8 cellular contexts compared by ENCODE assay signal in genomic region chr17:80876456-80877094, GRCh38.
DNase-seq lines count a peak whose midpoint lies in the region; ATAC-seq and TF ChIP-seq lines count a peak whose summit lies in the region.
"Not testable (repeated sequence)": the region's sequence is repeated elsewhere in the genome, so short reads cannot be mapped to it uniquely, and the experiment has no call there.

No MANE protein-coding gene starts in this region.

- not testable (repeated sequence) for TF ChIP-seq CTCF in activated B cell treated with CpG ODN at 0.5 μM for 24 hours (IDR thresholded peaks at IDR 0.05)

- not testable (repeated sequence) for ATAC-seq in CD4-positive, CD25-positive, alpha-beta regulatory T cell (ENCODE audit: low read depth in 2 of 2); activated B cell treated with CpG ODN at 0.5 μM for 24 hours (ENCODE audit: low read depth); activated T-cell treated with anti-CD3 and anti-CD28 coated beads, Interleukin-2, amount 50 U/mL, for 72 hours (replicated peaks in 1 of 2); activated naive CD8-positive, alpha-beta T cell treated with anti-CD3 and anti-CD28 coated beads, Interleukin-2, amount 50 U/mL, for 24 hours; left cardiac atrium; naive B cell (ENCODE audit: low read depth in 2 of 2)

- H3K36me3 ChIP-seq in CD4-positive, CD25-positive, alpha-beta regulatory T cell (ENCODE audit: control insufficient read depth, insufficient read depth, low read length) = not testable (repeated sequence)

- CTCF ChIA-PET in activated B cell treated with CpG ODN at 0.5 μM for 24 hours (lab: Charles Lee) = not testable (repeated sequence)

- intact Hi-C loops in activated B cell treated with CpG ODN at 0.5 μM for 24 hours (cut with micrococcal nuclease) (loop anchor here (1.0 kb wide), 5 partner anchors 16 to 271 kb away; no protein-coding TSS in a partner anchor), left cardiac atrium (cut with DNase I) (loop anchor here in 1 of 2 donors (10.0 kb wide), 1 partner anchor 88 kb away; no protein-coding TSS in a partner anchor)

- H3K4me1 ChIP-seq in CD4-positive, CD25-positive, alpha-beta regulatory T cell (ENCODE audit: control insufficient read depth, insufficient read depth, low read length, poor library complexity, severe bottlenecking) = peaks cover 32% of the 10 kb centered on the region

- peak overlapping the region; percentile 73 to 85 (median 82) for H3K4me3 Mint-ChIP-seq in CD4-positive, CD25-positive, alpha-beta regulatory T cell
- H3K4me3 Mint-ChIP-seq in IgD-negative memory B cell (peak overlapping the region; percentile 9 to 93 (median 80)), activated B cell treated with CpG ODN at 0.5 μM for 24 hours (peak overlapping the region; percentile 72), naive B cell (peak overlapping the region; percentile 61 to 91 (median 86))
- H3K4me3 Mint-ChIP-seq in activated T-cell treated with anti-CD3 and anti-CD28 coated beads, Interleukin-2, amount 50 U/mL, for 72 hours = peak overlapping the region; percentile 79 to 82
- H3K4me3 Mint-ChIP-seq in activated naive CD8-positive, alpha-beta T cell treated with anti-CD3 and anti-CD28 coated beads, Interleukin-2, amount 50 U/mL, for 24 hours = peak overlapping the region; percentile 67

- peak overlapping the region; percentile 92 to 94 (median 93) for H3K27ac Mint-ChIP-seq in CD4-positive, CD25-positive, alpha-beta regulatory T cell
- H3K27ac Mint-ChIP-seq in IgD-negative memory B cell = peak overlapping the region; percentile 1 to 84 (median 34)
- H3K27ac Mint-ChIP-seq in activated B cell treated with CpG ODN at 0.5 μM for 24 hours = peak overlapping the region; percentile 94
- peak overlapping the region; percentile 91 for H3K27ac Mint-ChIP-seq in activated T-cell treated with anti-CD3 and anti-CD28 coated beads, Interleukin-2, amount 50 U/mL, for 72 hours
- peak overlapping the region; percentile 97 for H3K27ac Mint-ChIP-seq in activated naive CD8-positive, alpha-beta T cell treated with anti-CD3 and anti-CD28 coated beads, Interleukin-2, amount 50 U/mL, for 24 hours
- H3K27ac Mint-ChIP-seq in naive B cell = peak overlapping the region; percentile 63 to 99 (median 98)

- H3K4me3 ChIP-seq in CD4-positive, CD25-positive, alpha-beta regulatory T cell (ENCODE audit: low read depth, low read length) = not testable (repeated sequence)

- H3K9me3 ChIP-seq in CD4-positive, CD25-positive, alpha-beta regulatory T cell (ENCODE audit: control insufficient read depth in 2 of 2, low read length in 2 of 2) = not testable (repeated sequence)

- peak overlapping the region; percentile 44 for H3K27ac ChIP-seq in CD4-positive, CD25-positive, alpha-beta regulatory T cell (ENCODE audit: insufficient read depth, low read length, poor library complexity, severe bottlenecking)

- DNase-seq in CD4-positive, CD25-positive, alpha-beta regulatory T cell; activated B cell treated with CpG ODN at 0.5 μM for 24 hours; activated T-cell treated with anti-CD3 and anti-CD28 coated beads, Interleukin-2, amount 50 U/mL, for 72 hours; activated naive CD8-positive, alpha-beta T cell treated with anti-CD3 and anti-CD28 coated beads, Interleukin-2, amount 50 U/mL, for 24 hours; naive B cell: not testable (repeated sequence)
- peak; percentile 10 for DNase-seq in left cardiac atrium
- DNase-seq in stimulated activated naive CD4-positive, alpha-beta T cell treated with Interleukin-2 at 50 U/mL for 16 hours (lab: John Stamatoyannopoulos, UW) = peak; percentile 51

- not testable (repeated sequence) for H3K27me3 ChIP-seq in CD4-positive, CD25-positive, alpha-beta regulatory T cell (ENCODE audit: control insufficient read depth, insufficient read depth, low read length)

- peaks cover 24% of the 10 kb centered on the region for H3K36me3 Mint-ChIP-seq in CD4-positive, CD25-positive, alpha-beta regulatory T cell
- peaks cover 11% of the 10 kb centered on the region for H3K36me3 Mint-ChIP-seq in IgD-negative memory B cell
- H3K36me3 Mint-ChIP-seq in activated B cell treated with CpG ODN at 0.5 μM for 24 hours (ENCODE audit: low read depth) = peaks cover 32% of the 10 kb centered on the region
- peaks cover 17 to 24% of the 10 kb centered on the region in 2 donors for H3K36me3 Mint-ChIP-seq in activated T-cell treated with anti-CD3 and anti-CD28 coated beads, Interleukin-2, amount 50 U/mL, for 72 hours (ENCODE audit: insufficient read depth in 2 of 2)
- peaks cover 39% of the 10 kb centered on the region for H3K36me3 Mint-ChIP-seq in activated naive CD8-positive, alpha-beta T cell treated with anti-CD3 and anti-CD28 coated beads, Interleukin-2, amount 50 U/mL, for 24 hours (ENCODE audit: low read depth)
- not testable (repeated sequence) for H3K36me3 Mint-ChIP-seq in naive B cell

- peaks cover 15 to 50% (median 19%) of the 10 kb centered on the region in 4 donors for H3K4me1 Mint-ChIP-seq in CD4-positive, CD25-positive, alpha-beta regulatory T cell
- H3K4me1 Mint-ChIP-seq in IgD-negative memory B cell (peaks cover 10 to 15% (median 13%) of the 10 kb centered on the region in 3 donors), activated B cell treated with CpG ODN at 0.5 μM for 24 hours (peaks cover 35% of the 10 kb centered on the region), naive B cell (peaks cover 20 to 58% (median 45%) of the 10 kb centered on the region in 3 donors)
- H3K4me1 Mint-ChIP-seq in activated T-cell treated with anti-CD3 and anti-CD28 coated beads, Interleukin-2, amount 50 U/mL, for 72 hours (ENCODE audit: low read depth) = peaks cover 74% of the 10 kb centered on the region
- peaks cover 72% of the 10 kb centered on the region for H3K4me1 Mint-ChIP-seq in activated naive CD8-positive, alpha-beta T cell treated with anti-CD3 and anti-CD28 coated beads, Interleukin-2, amount 50 U/mL, for 24 hours

- POLR2A ChIA-PET in activated B cell treated with CpG ODN at 0.5 μM for 24 hours (lab: Charles Lee) = interaction anchor here (0.8 to 2.2 kb wide), 12 partner anchors 15 to 613 kb away, joined by 3 to 49 read pairs (median 4); no protein-coding TSS in a partner anchor

- H3K9me3 Mint-ChIP-seq in CD4-positive, CD25-positive, alpha-beta regulatory T cell; IgD-negative memory B cell; activated B cell treated with CpG ODN at 0.5 μM for 24 hours; activated T-cell treated with anti-CD3 and anti-CD28 coated beads, Interleukin-2, amount 50 U/mL, for 72 hours; activated naive CD8-positive, alpha-beta T cell treated with anti-CD3 and anti-CD28 coated beads, Interleukin-2, amount 50 U/mL, for 24 hours; naive B cell: not testable (repeated sequence)

- not testable (repeated sequence) for H3K27me3 Mint-ChIP-seq in CD4-positive, CD25-positive, alpha-beta regulatory T cell; IgD-negative memory B cell; activated B cell treated with CpG ODN at 0.5 μM for 24 hours; activated T-cell treated with anti-CD3 and anti-CD28 coated beads, Interleukin-2, amount 50 U/mL, for 72 hours (ENCODE audit: low read depth); activated naive CD8-positive, alpha-beta T cell treated with anti-CD3 and anti-CD28 coated beads, Interleukin-2, amount 50 U/mL, for 24 hours; naive B cell

Comparison
In these comparisons a context has a peak if more than half of its experiments do, and no peak if none do; other contexts are left out.
1. H3K27ac Mint-ChIP-seq: peak in every context shown above with its lines; median percentile 98 in naive B cell; 97 in activated naive CD8-positive, alpha-beta T cell treated with anti-CD3 and anti-CD28 coated beads, Interleukin-2, amount 50 U/mL, for 24 hours; 94 in activated B cell treated with CpG ODN at 0.5 μM for 24 hours; 93 in CD4-positive, CD25-positive, alpha-beta regulatory T cell; 91 in activated T-cell treated with anti-CD3 and anti-CD28 coated beads, Interleukin-2, amount 50 U/mL, for 72 hours; 34 in IgD-negative memory B cell.